ENCODE assay signal across 8 cellular contexts in the genomic region with DNA sequence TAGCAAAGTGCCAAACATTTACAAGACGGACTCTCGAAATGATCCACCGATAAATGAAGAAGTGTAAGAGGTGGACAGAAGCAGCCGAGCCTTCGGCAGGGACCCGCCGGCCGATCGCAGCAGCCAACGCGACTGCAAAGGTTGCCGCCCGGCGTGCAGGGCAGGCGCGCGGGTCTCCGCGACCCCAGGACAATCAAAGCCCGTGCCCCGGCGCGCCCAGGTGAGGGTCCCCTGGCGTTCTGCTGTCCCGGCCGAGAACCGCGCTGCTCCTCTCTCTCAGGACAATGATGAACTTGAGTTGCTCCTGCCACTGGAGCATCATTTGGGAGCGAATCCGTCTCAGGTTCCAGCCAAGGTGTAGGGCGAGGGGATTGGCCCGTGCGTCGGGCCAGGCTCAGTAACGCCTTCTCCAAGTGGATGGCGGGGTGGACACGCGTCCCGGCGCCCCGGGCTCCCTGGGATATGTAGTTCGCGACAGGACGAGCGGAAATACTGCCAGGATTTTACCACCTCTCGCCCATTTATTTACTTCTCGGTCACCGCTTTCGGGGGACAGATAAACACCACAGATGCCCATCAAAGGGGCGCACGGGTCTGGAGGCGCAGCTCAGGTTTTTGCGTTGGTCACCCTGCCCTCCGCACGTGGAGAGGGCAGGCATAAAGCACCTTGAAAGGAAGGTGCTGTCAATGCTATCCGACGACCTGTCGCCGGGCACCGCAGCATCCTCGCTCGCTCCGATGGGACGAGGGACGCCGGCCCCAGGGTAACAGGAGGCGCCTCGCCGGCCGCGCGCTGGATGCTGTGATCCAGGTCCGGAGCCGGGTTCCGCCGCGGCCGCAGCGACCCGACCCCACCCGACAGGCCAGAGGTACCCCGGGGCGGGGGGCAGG. TPM values are rescaled to one million over a fixed set of nuclear protein-coding genes. Genes with fewer than 3 reads are reported as not detected.
DNase-seq lines count a peak whose midpoint lies in the region; ATAC-seq and TF ChIP-seq lines count a peak whose summit lies in the region.

A gene with protein sequence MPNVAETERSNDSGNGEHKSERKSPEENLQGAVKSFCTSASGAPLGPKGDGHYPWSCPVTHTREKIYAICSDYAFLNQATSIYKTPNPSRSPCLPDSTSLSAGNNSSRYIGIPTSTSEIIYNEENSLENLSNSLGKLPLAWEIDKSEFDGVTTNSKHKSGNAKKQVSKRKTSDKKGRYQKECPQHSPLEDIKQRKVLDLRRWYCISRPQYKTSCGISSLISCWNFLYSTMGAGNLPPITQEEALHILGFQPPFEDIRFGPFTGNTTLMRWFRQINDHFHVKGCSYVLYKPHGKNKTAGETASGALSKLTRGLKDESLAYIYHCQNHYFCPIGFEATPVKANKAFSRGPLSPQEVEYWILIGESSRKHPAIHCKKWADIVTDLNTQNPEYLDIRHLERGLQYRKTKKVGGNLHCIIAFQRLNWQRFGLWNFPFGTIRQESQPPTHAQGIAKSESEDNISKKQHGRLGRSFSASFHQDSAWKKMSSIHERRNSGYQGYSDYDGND (plus strand): TSS at position 467 of the 891 bp plus-strand sequence. CDS start 8,149 bp downstream, outside the sequence.
A gene (minus strand): TSS at position 324 of the 891 bp plus-strand sequence. CDS start 306 bp downstream, at position 18.

- no peaks in the 10 kb centered on the region for H3K9me3 Mint-ChIP-seq in central memory CD8-positive, alpha-beta T cell

- DNase-seq in AG08395 (ENCODE audit: low spot score) (peak; percentile 98), NCI-H2227 treated with DMSO at 0.1 percent for 48 hours (lab: John Stamatoyannopoulos, UW) (peak; percentile 81), inferior parietal cortex (ENCODE audit: extremely low spot score) (peak; percentile 89), smooth muscle cell (lab: John Stamatoyannopoulos, UW; ENCODE audit: unreplicated experiment) (peak; percentile 45)
- peak; percentile 7 to 44 (median 30) for DNase-seq in activated CD4-positive, CD25-positive, alpha-beta regulatory T cell (lab: John Stamatoyannopoulos, UW)
- DNase-seq in central memory CD8-positive, alpha-beta T cell (ENCODE audit: low spot score in 2 of 2), result peak; percentile 56

- H3K4me2 ChIP-seq in smooth muscle cell, result peak within 1 kb of the TSS; percentile 89

- H2AFZ ChIP-seq in smooth muscle cell (ENCODE audit: low read depth), result peak within 1 kb of the TSS; percentile 85

- H3K9me3 ChIP-seq in smooth muscle cell (replicated peaks; ENCODE audit: low read depth), result no peaks in the 10 kb centered on the region

- H3K4me3 ChIP-seq in smooth muscle cell, result peak within 1 kb of the TSS; percentile 77

- peaks cover 7% of the 10 kb centered on the region for H3K4me1 ChIP-seq in smooth muscle cell (ENCODE audit: low read depth)

- no peaks in the 10 kb centered on the region for H3K36me3 ChIP-seq in smooth muscle cell (ENCODE audit: low read depth)

- H3F3A ChIP-seq in smooth muscle cell (ENCODE audit: low read depth), result no peaks in the 10 kb centered on the region

- no peak within 1 kb of the TSS for H3K27ac ChIP-seq in smooth muscle cell (ENCODE audit: low read depth)

- no peak within 1 kb of the TSS for H3K9ac ChIP-seq in smooth muscle cell (ENCODE audit: low read depth)

- peak within 1 kb of the TSS; percentile 90 for H3K4me3 Mint-ChIP-seq in central memory CD8-positive, alpha-beta T cell

- 1% methylated on average over 79 of the region's 83 CpGs for WGBS in smooth muscle cell (ENCODE audit: low lambda C conversion rate)

- H3K27ac Mint-ChIP-seq in central memory CD8-positive, alpha-beta T cell (ENCODE audit: low read depth), result peak within 1 kb of the TSS; percentile 77

- peaks cover 17% of the 10 kb centered on the region for H3K4me1 Mint-ChIP-seq in central memory CD8-positive, alpha-beta T cell

- H3K27me3 Mint-ChIP-seq in central memory CD8-positive, alpha-beta T cell, result no peaks in the 10 kb centered on the region

- ATAC-seq in GM18909 (IDR thresholded peaks at IDR 0.05; ENCODE audit: poor library complexity, unreplicated experiment) (peak; percentile 85), HG03139 (IDR thresholded peaks at IDR 0.05; ENCODE audit: unreplicated experiment) (peak; percentile 84)
- ATAC-seq in central memory CD8-positive, alpha-beta T cell (replicated peaks; ENCODE audit: extremely low read depth, poor library complexity, severe bottlenecking), result peak; percentile 76

- H3K79me2 ChIP-seq in smooth muscle cell (ENCODE audit: low read depth), result peaks cover 19% of the 10 kb centered on the region

- H3K27me3 ChIP-seq in smooth muscle cell (ENCODE audit: low read depth), result no peaks in the 10 kb centered on the region

- H3K36me3 Mint-ChIP-seq in central memory CD8-positive, alpha-beta T cell (ENCODE audit: insufficient read depth), result peaks cover 11% of the 10 kb centered on the region

- peaks cover 3% of the 10 kb centered on the region for H4K20me1 ChIP-seq in smooth muscle cell (ENCODE audit: low read depth)

- TF ChIP-seq CTCF in smooth muscle cell (IDR thresholded peaks at IDR 0.05; ENCODE audit: borderline replicate concordance, insufficient read depth, poor library complexity, severe bottlenecking), result no peak

RNA-seq across cellular contexts. Expression of the first gene that starts in this region (rescaled TPM):
- total RNA-seq in smooth muscle cell, result 7.7 and 19.6 TPM in 2 replicates
- 7.8 and 9.1 TPM in 2 replicates for polyA plus RNA-seq in smooth muscle cell

RNA-seq across cellular contexts. Expression of the second gene that starts in this region (rescaled TPM):
- 34.5 and 49.3 TPM in 2 replicates for total RNA-seq in smooth muscle cell
- polyA plus RNA-seq in smooth muscle cell, result 27.9 and 41.7 TPM in 2 replicates

Comparison
In these comparisons a context has a peak if more than half of its experiments do, and no peak if none do; other contexts are left out.
1. DNase-seq: peak in every context shown above with its lines; median percentile 98 in AG08395; 89 in inferior parietal cortex; 81 in NCI-H2227 treated with DMSO at 0.1 percent for 48 hours; 56 in central memory CD8-positive, alpha-beta T cell; 45 in smooth muscle cell; 30 in activated CD4-positive, CD25-positive, alpha-beta regulatory T cell.